Comparison of ENCODE assay signal across 27 cellular contexts in the genomic region with DNA sequence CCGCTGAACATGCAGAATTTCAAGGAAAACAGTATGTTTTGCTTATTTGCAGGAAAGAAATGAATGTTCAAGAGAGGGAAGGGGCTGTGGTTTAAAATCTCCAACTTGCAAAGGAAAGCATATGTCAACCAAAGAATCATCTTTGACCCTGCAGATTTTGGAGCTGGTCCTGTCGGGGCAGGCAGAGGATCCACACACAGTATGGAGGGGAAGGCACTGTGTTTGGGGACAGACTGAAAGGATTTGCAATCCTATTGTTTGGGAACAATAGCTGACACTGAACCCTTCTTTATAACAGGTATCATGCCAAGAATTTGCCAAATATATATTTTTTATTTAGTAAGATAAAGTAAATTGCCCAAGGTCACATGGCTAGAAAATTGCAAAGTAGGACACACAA.
"Had no signal": no experiment of that assay in that cellular context is flagged by ENCODE, and none has a peak within 500 bp of the region (broad histone marks: within the 10 kb centered on the region; RNA-seq: fewer than 3 reads in every experiment).

No MANE protein-coding gene starts in this region.

- H3K27ac Mint-ChIP-seq: dendritic cell treated with granulocyte-macrophage colony-stimulating factor and Interleukin-4, amounts not matched to agents 40 ng/mL and 50 ng/mL, for 4 days; effector memory CD8-positive, alpha-beta T cell; endodermal cell had no signal

- H3K27ac ChIP-seq: colonic mucosa, coronary artery, dorsolateral prefrontal cortex, epithelial cell of prostate, esophagus muscularis mucosa, esophagus squamous epithelium, foreskin keratinocyte, gastrocnemius medialis, gastroesophageal sphincter, heart left ventricle, heart right ventricle had no signal

- H3K27me3 ChIP-seq: colonic mucosa had no signal

- H3K4me3 Mint-ChIP-seq: dendritic cell treated with granulocyte-macrophage colony-stimulating factor and Interleukin-4, amounts not matched to agents 40 ng/mL and 50 ng/mL, for 4 days; effector memory CD8-positive, alpha-beta T cell; endodermal cell had no signal

- DNase-seq: colonic mucosa; cortex of kidney; dorsolateral prefrontal cortex; effector CD4-positive, alpha-beta T cell; effector CD8-positive, alpha-beta T cell; effector memory CD4-positive, alpha-beta T cell; effector memory CD8-positive, alpha-beta T cell; endodermal cell; erythroblast; esophagus squamous epithelium; foreskin fibroblast; foreskin keratinocyte; foreskin melanocyte; gastrocnemius medialis; glutamatergic neuron; head of caudate nucleus; heart left ventricle; heart right ventricle had no signal

- H3K27me3 Mint-ChIP-seq: dendritic cell treated with granulocyte-macrophage colony-stimulating factor and Interleukin-4, amounts not matched to agents 40 ng/mL and 50 ng/mL, for 4 days had no signal

- FAIRE-seq: colon, endometrium, frontal cortex had no signal

- H3K9me3 ChIP-seq: colonic mucosa, gastrocnemius medialis had no signal

- H3K4me3 ChIP-seq: colonic mucosa, coronary artery, dorsolateral prefrontal cortex, esophagus muscularis mucosa, esophagus squamous epithelium, gastrocnemius medialis, gastroesophageal sphincter, heart left ventricle, heart right ventricle had no signal

- H3K36me3 ChIP-seq: colonic mucosa, esophagus muscularis mucosa, esophagus squamous epithelium, gastrocnemius medialis, gastroesophageal sphincter, heart left ventricle, heart right ventricle had no signal

- ATAC-seq: effector memory CD8-positive, alpha-beta T cell; esophagus mucosa; foreskin keratinocyte; gastrocnemius medialis; gastroesophageal sphincter; heart left ventricle; heart right ventricle had no signal

- H3K4me1 ChIP-seq: colonic mucosa, esophagus muscularis mucosa, foreskin keratinocyte, gastrocnemius medialis, gastroesophageal sphincter, heart left ventricle had no signal
